Comparison of ENCODE assay signal across 24 cellular contexts in genomic region chr2:144989580-144990270, GRCh38.
DNase-seq lines count a peak whose midpoint lies in the region; ATAC-seq and TF ChIP-seq lines count a peak whose summit lies in the region.
"Had no signal": no experiment of that assay in that cellular context is flagged by ENCODE, and none has a peak within 500 bp of the region (broad histone marks: within the 10 kb centered on the region; RNA-seq: fewer than 3 reads in every experiment).

No MANE protein-coding gene starts in this region.

- no peak overlapping the region for H2BK5ac ChIP-seq in mesendoderm (ENCODE audit: low read length)

- no peak overlapping the region for H3K23ac ChIP-seq in mesendoderm (ENCODE audit: low read length)

- H3K18ac ChIP-seq in mesendoderm (ENCODE audit: low read length) = no peak overlapping the region

- H3K4me2 ChIP-seq in mesendoderm (ENCODE audit: low read length) = no peak overlapping the region
- H3K4me2 ChIP-seq: A549 had no signal

- H3K79me2 ChIP-seq in mesendoderm (ENCODE audit: control insufficient read depth, insufficient read depth, low read length) = no peaks in the 10 kb centered on the region

- no peak overlapping the region for H3K4me3 ChIP-seq in HEK293 (ENCODE audit: low read depth, low read length)
- no peak overlapping the region for H3K4me3 ChIP-seq in dorsolateral prefrontal cortex
- H3K4me3 ChIP-seq in mesendoderm (ENCODE audit: low read length) = no peak overlapping the region
- H3K4me3 ChIP-seq: A549, SK-N-MC had no signal

- CTCF ChIA-PET in HEK293 (lab: Yijun Ruan, JAX) = no interaction called here

- no peak overlapping the region for H3K4ac ChIP-seq in mesendoderm (ENCODE audit: low read depth, low read length)

- no peaks in the 10 kb centered on the region for H3K79me1 ChIP-seq in mesendoderm (ENCODE audit: low read length)

- no peaks in the 10 kb centered on the region for H3K9me3 ChIP-seq in HEK293 (ENCODE audit: control insufficient read depth, insufficient read depth, low read depth, low read length)
- H3K9me3 ChIP-seq: A549, Caco-2 had no signal

- intact Hi-C loops in dorsolateral prefrontal cortex (cut with DNase I) = loop anchor here in 1 of 2 donors (5.0 kb wide), 1 partner anchor 38 kb away; no protein-coding TSS in a partner anchor

- DNase-seq in dorsolateral prefrontal cortex (no peak), mesendoderm (no peak), superior temporal gyrus (ENCODE audit: extremely low spot score) (peak; percentile 57), RPMI8226 (no peak), AML-193 (lab: John Stamatoyannopoulos, UW) (no peak), UCSD-AML1 (lab: John Stamatoyannopoulos, UW; ENCODE audit: unreplicated experiment) (no peak)
- DNase-seq: Caco-2; CD8-positive, alpha-beta T cell; Karpas-422; NCI-H1092; NCI-H1417 treated with DMSO at 0.1 percent for 48 hours; NCI-H1694 treated with DMSO at 0.1 percent for 48 hours; NCI-H2081; NCI-H2227 treated with DMSO at 0.1 percent for 48 hours; NCI-H526 treated with DMSO at 0.1 percent for 48 hours; SHP77 treated with DMSO at 0.1 percent for 48 hours had no signal

- POLR2A ChIA-PET in HEK293 (lab: Yijun Ruan, JAX) = no interaction called here

- H3K27ac ChIP-seq in HEK293 (ENCODE audit: extremely low read depth, low read depth, low read length) (no peak overlapping the region), dorsolateral prefrontal cortex (peak overlapping the region in 48 of 59 donors; percentile 14 to 90 (median 80)), mesendoderm (ENCODE audit: low read depth, low read length) (no peak overlapping the region)
- H3K27ac ChIP-seq: A549, C4-2B, HL-60, SK-N-MC had no signal

- H3K56ac ChIP-seq in mesendoderm (ENCODE audit: low read length) = no peak overlapping the region

- TF ChIP-seq CTCF in HEK293 (tag by site-specific recombination; IDR thresholded peaks at IDR 0.05) = no peak
- TF ChIP-seq CTCF in dorsolateral prefrontal cortex (IDR thresholded peaks at IDR 0.05 in 54 of 56, conservative IDR thresholded peaks at IDR 0.05 in 2 of 56; ENCODE audit: low read depth in 1 of 56, partially characterized antibody in 56 of 56) = peak in 1 of 56 donors; percentile 2

- H2AK5ac ChIP-seq in mesendoderm (ENCODE audit: low read length) = no peak overlapping the region

- H4K8ac ChIP-seq in mesendoderm (ENCODE audit: low read depth, low read length) = peak overlapping the region; percentile 28

- no peaks in the 10 kb centered on the region for H3K36me3 ChIP-seq in HEK293 (ENCODE audit: control insufficient read depth in 2 of 2, insufficient read depth in 1 of 2, low read length in 2 of 2)
- no peaks in the 10 kb centered on the region for H3K36me3 ChIP-seq in mesendoderm (ENCODE audit: control insufficient read depth, insufficient read depth, low read length)

- no peaks in the 10 kb centered on the region for H3K27me3 ChIP-seq in dorsolateral prefrontal cortex
- no peaks in the 10 kb centered on the region for H3K27me3 ChIP-seq in mesendoderm (ENCODE audit: insufficient read depth, low read length, poor library complexity)

- no CpG with 5 or more reads among the region's 2 CpGs for WGBS in mesendoderm (ENCODE audit: extremely low coverage, insufficient coverage, low lambda C conversion rate)

- ATAC-seq in GM18511 (IDR thresholded peaks at IDR 0.05; ENCODE audit: unreplicated experiment) = no peak
- ATAC-seq: A549; CD8-positive, alpha-beta T cell; HepG2; Panc1 had no signal

- no peak overlapping the region for H2BK120ac ChIP-seq in mesendoderm (ENCODE audit: low read depth, low read length)

- H2BK15ac ChIP-seq in mesendoderm (replicated peaks; ENCODE audit: low read depth) = no peak overlapping the region

- no peak overlapping the region for H4K5ac ChIP-seq in mesendoderm (ENCODE audit: low read length)

- H3K4me1 ChIP-seq in HEK293 (ENCODE audit: control insufficient read depth, insufficient read depth, low read length) (peaks cover 3% of the 10 kb centered on the region; the same call in 1 of the 2 replicates), mesendoderm (ENCODE audit: control insufficient read depth, low read depth, low read length) (no peaks in the 10 kb centered on the region)
- H3K4me1 ChIP-seq: Caco-2 had no signal

- H3K9ac ChIP-seq in mesendoderm (ENCODE audit: low read length) = no peak overlapping the region

TF ChIP-seq in HEK293, 187 proteins besides CTCF, POLR2A, EP300 and RAD21:
- TF ChIP-seq TCF7L2 (IDR thresholded peaks at IDR 0.05; ENCODE audit: borderline replicate concordance, low read depth, low read length) = peak; percentile 83
- no peak for TF ChIP-seq ZNF184 (tag by site-specific recombination; IDR thresholded peaks at IDR 0.05)

Comparison
In these comparisons a context has a peak if more than half of its experiments do, and no peak if none do; other contexts are left out.
1. H3K27ac ChIP-seq: peak in dorsolateral prefrontal cortex (48 of 59); none in HEK293 (single experiment) and mesendoderm (single experiment).